ENCODE assay signal across 26 cellular contexts in genomic region chr5:59618644-59619043, GRCh38.
"Had no signal": no experiment of that assay in that cellular context is flagged by ENCODE, and none has a peak within 500 bp of the region (broad histone marks: within the 10 kb centered on the region; RNA-seq: fewer than 3 reads in every experiment).

No MANE protein-coding gene starts in this region.

- DNase-seq: hypothalamus; islet precursor cell; left ventricle myocardium inferior; mesendoderm; naive B cell; natural killer cell; nephron progenitor cell; occipital lobe; right lobe of liver; stimulated activated CD4-positive, alpha-beta T cell treated with anti-CD3 and anti-CD28 coated beads, Interleukin-1b, Interleukin-23, amount 100 ng/mL, for 48 hours; stimulated activated CD4-positive, alpha-beta T cell treated with anti-CD3 and anti-CD28 coated beads, Interleukin-2, amount 100 ng/mL, for 48 hours; stimulated activated CD4-positive, alpha-beta T cell treated with anti-CD3 and anti-CD28 coated beads, Interleukin-4, amount 100 ng/mL, for 4 hours; stimulated activated CD8-positive, alpha-beta memory T cell treated with anti-CD3 and anti-CD28 coated beads, Interleukin-4, amount 100 ng/mL, for 48 hours; stimulated activated naive CD4-positive, alpha-beta T cell treated with Interleukin-2 at 50 U/mL for 16 hours; stimulated activated naive CD8-positive, alpha-beta T cell treated with anti-CD3 and anti-CD28 coated beads, Interleukin-15, amount 100 ng/mL, for 72 hours; substantia nigra; upper lobe of left lung had no signal

- ATAC-seq: natural killer cell; right lobe of liver; stimulated activated memory B cell treated with anti-CD40 and anti-IgM and Interleukin-4, amounts not matched to agents 10 μg/mL and 1 μg/mL and 100 μg/mL, for 72 hours; stimulated activated naive CD8-positive, alpha-beta T cell treated with anti-CD3 and anti-CD28 coated beads, Interleukin-15, amount 100 ng/mL, for 72 hours had no signal

- H3K27ac ChIP-seq: left ventricle myocardium inferior, neural progenitor cell, neutrophil, parathyroid adenoma, right atrium auricular region, right lobe of liver, tibial nerve, upper lobe of left lung, vagina had no signal

- H3K9ac ChIP-seq: neural progenitor cell, parathyroid adenoma had no signal

- H2AFZ ChIP-seq: neural progenitor cell, parathyroid adenoma had no signal

- H3K9me3 ChIP-seq: left ventricle myocardium inferior, neutrophil, right lobe of liver, tibial nerve, upper lobe of left lung, vagina had no signal

- H3K79me2 ChIP-seq: parathyroid adenoma had no signal

- H3K4me1 ChIP-seq: right atrium auricular region, right lobe of liver, tibial nerve, upper lobe of left lung, vagina had no signal

- H3K4me3 ChIP-seq: left ventricle myocardium inferior, lung, neural progenitor cell, right atrium auricular region, right lobe of liver, smooth muscle cell, tibial nerve, upper lobe of left lung, vagina had no signal

- H3K4me2 ChIP-seq: neural progenitor cell, smooth muscle cell had no signal

- H3K36me3 ChIP-seq: left ventricle myocardium inferior, neural progenitor cell, neutrophil, right atrium auricular region, right lobe of liver, tibial nerve, upper lobe of left lung, vagina had no signal

- H3K27me3 ChIP-seq: neural progenitor cell, neutrophil, right atrium auricular region, right lobe of liver, tibial nerve, upper lobe of left lung, vagina had no signal
